ENCODE assay signal across 1 cellular context in the genomic region with DNA sequence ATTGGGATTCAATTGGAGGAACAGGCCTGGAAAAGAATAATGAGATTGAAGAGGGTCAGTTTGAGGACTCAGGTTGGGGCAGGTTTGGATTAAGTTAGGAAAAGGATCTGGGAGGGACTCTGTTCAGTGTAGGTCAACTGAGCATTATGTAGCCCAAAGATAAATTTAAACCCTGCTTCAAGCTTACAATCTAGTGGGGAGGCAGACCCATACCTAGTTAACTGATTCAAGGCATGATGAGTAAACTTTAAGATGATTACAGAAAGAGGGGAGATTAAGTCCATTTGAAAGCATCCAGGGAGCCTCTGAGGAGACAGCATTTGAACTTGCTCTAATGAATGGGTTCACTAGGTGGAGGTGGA.
TF ChIP-seq lines count a peak whose summit lies in the region.

No MANE protein-coding gene starts in this region.

TF ChIP-seq in HCT116, 20 proteins besides CTCF, POLR2A, EP300 and RAD21:
- TF ChIP-seq EGR1 (IDR thresholded peaks at IDR 0.05; ENCODE audit: low read depth), result no peak
- TF ChIP-seq SIN3A (IDR thresholded peaks at IDR 0.05; ENCODE audit: low read depth), result no peak
- no peak for TF ChIP-seq JUND (IDR thresholded peaks at IDR 0.05)
- TF ChIP-seq, protein P1, sequence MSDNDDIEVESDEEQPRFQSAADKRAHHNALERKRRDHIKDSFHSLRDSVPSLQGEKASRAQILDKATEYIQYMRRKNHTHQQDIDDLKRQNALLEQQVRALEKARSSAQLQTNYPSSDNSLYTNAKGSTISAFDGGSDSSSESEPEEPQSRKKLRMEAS (IDR thresholded peaks at IDR 0.05), result no peak
- TF ChIP-seq ZFX (IDR thresholded peaks at IDR 0.05), result no peak
- no peak for TF ChIP-seq YY1 (IDR thresholded peaks at IDR 0.05; ENCODE audit: extremely low read depth, insufficient replicate concordance, low read depth, low read length)
- TF ChIP-seq SP1 (IDR thresholded peaks at IDR 0.05; ENCODE audit: low read depth), result no peak
- no peak for TF ChIP-seq EZH2phosphoT487 (IDR thresholded peaks at IDR 0.05; ENCODE audit: borderline replicate concordance)
- TF ChIP-seq ZNF274 (IDR thresholded peaks at IDR 0.05; ENCODE audit: low read depth, low read length), result no peak
- no peak for TF ChIP-seq POLR2AphosphoS5 (IDR thresholded peaks at IDR 0.05; ENCODE audit: low read depth, low read length)
- no peak for TF ChIP-seq SRF (IDR thresholded peaks at IDR 0.05; ENCODE audit: low read depth)
- no peak for TF ChIP-seq FOSL1 (IDR thresholded peaks at IDR 0.05; ENCODE audit: low read depth)
- no peak for TF ChIP-seq CBX3 (IDR thresholded peaks at IDR 0.05; ENCODE audit: low read depth)
